Comparison of ENCODE assay signal across 19 cellular contexts in the genomic region with DNA sequence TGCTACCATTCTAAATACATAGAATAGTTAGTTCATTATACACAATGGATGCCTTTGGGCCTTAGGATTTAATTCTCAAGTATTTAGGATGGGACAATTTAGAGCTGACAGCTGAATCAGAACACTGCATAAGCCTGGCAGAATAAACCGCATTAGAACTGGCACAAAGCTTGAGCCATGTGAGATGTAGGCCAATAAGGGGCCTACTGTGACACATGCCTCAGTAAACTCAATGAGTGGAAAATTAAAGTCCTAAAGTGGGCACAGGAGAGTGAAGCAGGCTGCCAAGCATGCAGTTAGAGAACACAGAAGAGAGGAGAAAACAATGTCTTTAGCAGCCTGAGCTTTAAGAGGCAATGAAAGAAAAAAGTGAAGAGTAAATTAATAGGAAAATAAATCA. TPM values are rescaled to one million over a fixed set of nuclear protein-coding genes. Genes with fewer than 3 reads are reported as not detected.
DNase-seq lines count a peak whose midpoint lies in the region; ATAC-seq and TF ChIP-seq lines count a peak whose summit lies in the region.
"Had no signal": no experiment of that assay in that cellular context is flagged by ENCODE, and none has a peak within 500 bp of the region (broad histone marks: within the 10 kb centered on the region; RNA-seq: fewer than 3 reads in every experiment).

No MANE protein-coding gene starts in this region.

- H3K27ac ChIP-seq in thyroid gland = peak overlapping the region; percentile 43 to 80 (median 53)
- H3K27ac ChIP-seq: BLaER1, KMS-11, RWPE1 had no signal

- H3K27me3 Mint-ChIP-seq in brain = no peaks in the 10 kb centered on the region
- H3K27me3 Mint-ChIP-seq: CD4-positive, CD25-positive, alpha-beta regulatory T cell had no signal

- peaks cover 40 to 69% of the 10 kb centered on the region in 2 donors for H3K36me3 ChIP-seq in thyroid gland

- H3K36me3 Mint-ChIP-seq in brain = peaks cover 82% of the 10 kb centered on the region

- DNase-seq in G401 (ENCODE audit: low spot score) (peak; percentile 31), medulla oblongata (ENCODE audit: extremely low spot score) (peak; percentile 80), thyroid gland (peak; percentile 75 to 79), DMS53 treated with DMSO at 0.1 percent for 48 hours (lab: John Stamatoyannopoulos, UW; ENCODE audit: unreplicated experiment) (no peak), dedifferentiated amniotic fluid mesenchymal stem cell (ENCODE audit: extremely low spot score) (no peak)
- DNase-seq: CD4-positive, CD25-positive, alpha-beta regulatory T cell; HCEC 1CT; IMR-90; MM.1S; NCI-H2029; NCI-H2227 treated with DMSO at 0.1 percent for 48 hours; NCI-H510A; SHP77 treated with DMSO at 0.1 percent for 48 hours had no signal

- peaks cover 5 to 21% (median 13%) of the 10 kb centered on the region in 5 experiments for H3K9me3 Mint-ChIP-seq in brain

- TF ChIP-seq POLR2A in thyroid gland (IDR thresholded peaks at IDR 0.05) = peak in 1 of 2 donors; percentile 10

- WGBS in thyroid gland, 2 donors = 24 to 31% methylated on average over 1 of the region's 1 CpG

- in situ Hi-C loops in G401 (cut with HindIII; ENCODE audit: low sequenced_read_pairs) = no loop called here

- intact Hi-C loops in thyroid gland (cut with DNase I) = no loop called here

- H3K4me1 Mint-ChIP-seq in brain = peaks cover 18% of the 10 kb centered on the region

- H3K4me1 ChIP-seq in thyroid gland = peaks cover 8 to 15% of the 10 kb centered on the region in 2 donors

- ATAC-seq in GM18873 (IDR thresholded peaks at IDR 0.05; ENCODE audit: low FRiP score, unreplicated experiment) = no peak
- ATAC-seq: Panc1 had no signal

- H3K27ac Mint-ChIP-seq in brain = peak overlapping the region in 3 of 5 experiments; percentile 54 to 77 (median 74)

- no peaks in the 10 kb centered on the region for H3K27me3 ChIP-seq in thyroid gland
- H3K27me3 ChIP-seq: BLaER1 had no signal

- TF ChIP-seq CTCF in brain (conservative IDR thresholded peaks at IDR 0.05) = no peak
- no peak for TF ChIP-seq CTCF in thyroid gland (IDR thresholded peaks at IDR 0.05)

- no peak overlapping the region for H3K4me3 ChIP-seq in thyroid gland (replicated peaks in 1 of 3)
- H3K4me3 ChIP-seq: BLaER1 had no signal

- H3K4me3 Mint-ChIP-seq in brain = peak overlapping the region in 1 of 5 experiments; percentile 14
- H3K4me3 Mint-ChIP-seq: CD4-positive, CD25-positive, alpha-beta regulatory T cell had no signal

- H3K9me3 ChIP-seq in thyroid gland = no peaks in the 10 kb centered on the region

RNA-seq across cellular contexts. Expression of a gene that starts 24.3 kb away (rescaled TPM):
- 2.0 and 10.2 TPM in 2 replicates for total RNA-seq in G401 (2014; rRNA removed; shearing (Covaris generic))
- 2.4 TPM for polyA plus RNA-seq in brain (ENCODE audit: insufficient read depth, low read depth, low replicate concordance)
- 10 to 100 TPM; 12.9 to 18.3 (median 16.3) TPM for total RNA-seq in thyroid gland

Comparison
In these comparisons a context has a peak if more than half of its experiments do, and no peak if none do; other contexts are left out.
1. DNase-seq: peak in G401 (single experiment), medulla oblongata (single experiment) and thyroid gland (2 of 2); none in DMS53 treated with DMSO at 0.1 percent for 48 hours (single experiment) and dedifferentiated amniotic fluid mesenchymal stem cell (single experiment).